In genomic region chr17:83152745-83153611, GRCh38 we compare ENCODE assay signal across 11 cellular contexts.
A peak's percentile ranks its signal among the peaks of the same experiment; 100 is the strongest.
DNase-seq lines count a peak whose midpoint lies in the region; ATAC-seq and TF ChIP-seq lines count a peak whose summit lies in the region.
"Had no signal": no experiment of that assay in that cellular context is flagged by ENCODE, and none has a peak within 500 bp of the region (broad histone marks: within the 10 kb centered on the region; RNA-seq: fewer than 3 reads in every experiment).

No MANE protein-coding gene starts in this region.

- DNase-seq in NCI-H774 (lab: John Stamatoyannopoulos, UW) (peak; percentile 5), right lobe of liver (peak in 1 of 3 donors; percentile 56), suprapubic skin (ENCODE audit: low spot score in 2 of 2) (peak in 1 of 2 donors; percentile 77), GM03348 (ENCODE audit: low spot score) (no peak), NCI-H1417 treated with DMSO at 0.1 percent for 48 hours (lab: John Stamatoyannopoulos, UW) (no peak)
- DNase-seq: activated CD4-positive, CD25-positive, alpha-beta regulatory T cell treated with anti-CD3 and anti-CD28 coated beads, Interleukin-2, amount 50 U/mL, for 72 hours; activated gamma-delta T cell treated with Interleukin-2 at 50 U/mL for 16 hours; cerebellar nuclear complex; NCI-H2029 treated with DMSO at 0.1 percent for 48 hours had no signal

- no peaks in the 10 kb centered on the region for H3K4me1 ChIP-seq in right lobe of liver
- H3K4me1 ChIP-seq in suprapubic skin, result peaks cover 40% of the 10 kb centered on the region

- no peak for TF ChIP-seq EP300 in suprapubic skin (IDR thresholded peaks at IDR 0.05)

- TF ChIP-seq POLR2A in right lobe of liver (IDR thresholded peaks at IDR 0.05), result no peak
- TF ChIP-seq POLR2A in suprapubic skin (IDR thresholded peaks at IDR 0.05), result no peak

- H3K27ac ChIP-seq in right lobe of liver, result peak overlapping the region; percentile 8 to 33 (median 10)
- H3K27ac ChIP-seq in suprapubic skin, result peak overlapping the region; percentile 78

- no peaks in the 10 kb centered on the region for H3K27me3 ChIP-seq in right lobe of liver
- no peaks in the 10 kb centered on the region for H3K27me3 ChIP-seq in suprapubic skin

- H3K9me3 ChIP-seq in right lobe of liver (no peaks in the 10 kb centered on the region), suprapubic skin (no peaks in the 10 kb centered on the region)

- ATAC-seq in right lobe of liver (peak in 3 of 4 donors; percentile 6 to 56 (median 22)), GM21786 (IDR thresholded peaks at IDR 0.05; ENCODE audit: unreplicated experiment) (no peak)

- H3K9me3 Mint-ChIP-seq in brain, result peaks cover 0 to 11% (median 0%) of the 10 kb centered on the region in 5 experiments

- H3K4me1 Mint-ChIP-seq in brain, result peaks cover 64% of the 10 kb centered on the region

- H3K36me3 ChIP-seq in right lobe of liver (no peaks in the 10 kb centered on the region), suprapubic skin (no peaks in the 10 kb centered on the region)

- H3K4me3 Mint-ChIP-seq in brain, result no peak overlapping the region

- no peaks in the 10 kb centered on the region for H3K36me3 Mint-ChIP-seq in brain

- WGBS in right lobe of liver (ENCODE audit: insufficient coverage, low coverage, low lambda C conversion rate, missing lambda C conversion rate), result 61% methylated on average over 14 of the region's 64 CpGs
- WGBS in suprapubic skin, result 80% methylated on average over 32 of the region's 64 CpGs

- TF ChIP-seq CTCF in brain (conservative IDR thresholded peaks at IDR 0.05) (no peak), right lobe of liver (IDR thresholded peaks at IDR 0.05) (no peak), suprapubic skin (IDR thresholded peaks at IDR 0.05) (no peak)

- H3K4me3 ChIP-seq in right lobe of liver, result no peak overlapping the region
- H3K4me3 ChIP-seq in suprapubic skin, result no peak overlapping the region

- intact Hi-C loops in right lobe of liver (cut with DNase I), result no loop called here

- no peaks in the 10 kb centered on the region for H3K27me3 Mint-ChIP-seq in brain

- H3K27ac Mint-ChIP-seq in brain, result peak overlapping the region in 4 of 5 experiments; percentile 64 to 90 (median 74)
